Comparison of ENCODE assay signal across 8 cellular contexts in genomic region chr16:58494981-58495860, GRCh38. TPM values are rescaled to one million over a fixed set of nuclear protein-coding genes. Genes with fewer than 3 reads are reported as not detected.
A peak's percentile ranks its signal among the peaks of the same experiment; 100 is the strongest.
DNase-seq lines count a peak whose midpoint lies in the region; ATAC-seq and FAIRE-seq lines count a peak whose summit lies in the region.

No MANE protein-coding gene starts in this region.

- no peaks in the 10 kb centered on the region for H3K4me1 ChIP-seq in mesendoderm (ENCODE audit: control insufficient read depth, low read depth, low read length)

- H3K27ac ChIP-seq in mesendoderm (ENCODE audit: low read depth, low read length) = no peak overlapping the region

- intact Hi-C loops in activated CD4-positive, alpha-beta T cell treated with anti-CD3 and anti-CD28 coated beads, Interleukin-2, amount 10 ng/mL, durations not matched to agents 24 days and 14 days (cut with micrococcal nuclease) = loop anchor here (2.0 kb wide), 2 partner anchors 102 to 238 kb away; partner anchors contain the start of gene GINS3

- H3K23ac ChIP-seq in mesendoderm (ENCODE audit: low read length) = no peak overlapping the region

- peak overlapping the region; percentile 45 for H3K4me3 Mint-ChIP-seq in activated CD4-positive, alpha-beta T cell treated with anti-CD3 and anti-CD28 coated beads, Interleukin-2, amount 10 ng/mL, durations not matched to agents 24 days and 14 days

- no peaks in the 10 kb centered on the region for H3K9me3 Mint-ChIP-seq in activated CD4-positive, alpha-beta T cell treated with anti-CD3 and anti-CD28 coated beads, Interleukin-2, amount 10 ng/mL, durations not matched to agents 24 days and 14 days

- no peak overlapping the region for H4K8ac ChIP-seq in mesendoderm (ENCODE audit: low read depth, low read length)

- no peaks in the 10 kb centered on the region for H3K36me3 ChIP-seq in mesendoderm (ENCODE audit: control insufficient read depth, insufficient read depth, low read length)

- peaks cover 7% of the 10 kb centered on the region for H3K4me1 Mint-ChIP-seq in activated CD4-positive, alpha-beta T cell treated with anti-CD3 and anti-CD28 coated beads, Interleukin-2, amount 10 ng/mL, durations not matched to agents 24 days and 14 days

- peak; percentile 67 for FAIRE-seq in endometrium (lab: Jason Lieb, UNC)

- no peaks in the 10 kb centered on the region for H3K79me2 ChIP-seq in mesendoderm (ENCODE audit: control insufficient read depth, insufficient read depth, low read length)

- H4K5ac ChIP-seq in mesendoderm (ENCODE audit: low read length) = no peak overlapping the region

- no peaks in the 10 kb centered on the region for H3K79me1 ChIP-seq in mesendoderm (ENCODE audit: low read length)

- no peak overlapping the region for H3K9ac ChIP-seq in mesendoderm (ENCODE audit: low read length)

- no peak overlapping the region for H2BK120ac ChIP-seq in mesendoderm (ENCODE audit: low read depth, low read length)

- H2BK15ac ChIP-seq in mesendoderm (replicated peaks; ENCODE audit: low read depth) = no peak overlapping the region

- no CpG with 5 or more reads among the region's 21 CpGs for WGBS in mesendoderm (ENCODE audit: extremely low coverage, insufficient coverage, low lambda C conversion rate)

- no peaks in the 10 kb centered on the region for H3K36me3 Mint-ChIP-seq in activated CD4-positive, alpha-beta T cell treated with anti-CD3 and anti-CD28 coated beads, Interleukin-2, amount 10 ng/mL, durations not matched to agents 24 days and 14 days (ENCODE audit: low read depth)

- H3K27ac Mint-ChIP-seq in activated CD4-positive, alpha-beta T cell treated with anti-CD3 and anti-CD28 coated beads, Interleukin-2, amount 10 ng/mL, durations not matched to agents 24 days and 14 days = peak overlapping the region; percentile 85

- no peaks in the 10 kb centered on the region for H3K27me3 Mint-ChIP-seq in activated CD4-positive, alpha-beta T cell treated with anti-CD3 and anti-CD28 coated beads, Interleukin-2, amount 10 ng/mL, durations not matched to agents 24 days and 14 days

- no peaks in the 10 kb centered on the region for H3K27me3 ChIP-seq in mesendoderm (ENCODE audit: insufficient read depth, low read length, poor library complexity)

- H3K4me3 ChIP-seq in mesendoderm (ENCODE audit: low read length) = no peak overlapping the region

- H2AK5ac ChIP-seq in mesendoderm (ENCODE audit: low read length) = no peak overlapping the region

- peak; percentile 76 for ATAC-seq in GM18909 (IDR thresholded peaks at IDR 0.05; ENCODE audit: poor library complexity, unreplicated experiment)
- peak; percentile 70 for ATAC-seq in HG03442 (IDR thresholded peaks at IDR 0.05; ENCODE audit: unreplicated experiment)

- H2BK5ac ChIP-seq in mesendoderm (ENCODE audit: low read length) = no peak overlapping the region

- no peak overlapping the region for H3K4me2 ChIP-seq in mesendoderm (ENCODE audit: low read length)

- H3K18ac ChIP-seq in mesendoderm (ENCODE audit: low read length) = no peak overlapping the region

- H3K56ac ChIP-seq in mesendoderm (ENCODE audit: low read length) = no peak overlapping the region

- H3K4ac ChIP-seq in mesendoderm (ENCODE audit: low read depth, low read length) = no peak overlapping the region

- DNase-seq in AG20443 (ENCODE audit: low spot score) = peak; percentile 92
- peak; percentile 85 for DNase-seq in NCI-H460 (ENCODE audit: extremely low read depth, low read depth)
- DNase-seq in activated CD4-positive, alpha-beta T cell treated with anti-CD3 and anti-CD28 coated beads, Interleukin-2, amount 10 ng/mL, durations not matched to agents 24 days and 14 days = peak; percentile 92
- peak; percentile 99 for DNase-seq in mesendoderm
- DNase-seq in stimulated activated naive CD4-positive, alpha-beta T cell (lab: John Stamatoyannopoulos, UW) = peak; percentile 26 to 63 (median 45)

RNA-seq across cellular contexts. Expression of gene NDRG4, which starts 4.7 kb away (rescaled TPM):
- total RNA-seq in NCI-H460 (2014; rRNA removed; shearing (Covaris generic)) = 9.9 and 13.3 TPM in 2 replicates
- polyA plus RNA-seq in NCI-H460 (2014; cell fraction: nucleus; rRNA removed) = 30.0 and 53.2 TPM in 2 replicates
- 1.7 TPM in 2 replicates for total RNA-seq in activated CD4-positive, alpha-beta T cell treated with anti-CD3 and anti-CD28 coated beads, Interleukin-2, amount 10 ng/mL, durations not matched to agents 24 days and 14 days
- 7.2 TPM for polyA plus RNA-seq in mesendoderm (2013, experiment 1 of 2)
- 7.0 TPM for polyA plus RNA-seq in mesendoderm (2013, experiment 2 of 2)

RNA-seq across cellular contexts. Expression of gene SETD6, which starts 20.1 kb away (rescaled TPM):
- total RNA-seq in NCI-H460 (2014; rRNA removed; shearing (Covaris generic)) = 37.2 and 44.0 TPM in 2 replicates
- polyA plus RNA-seq in NCI-H460 (2014; cell fraction: nucleus; rRNA removed) = 167 and 292 TPM in 2 replicates
- 33.4 and 34.4 TPM in 2 replicates for total RNA-seq in activated CD4-positive, alpha-beta T cell treated with anti-CD3 and anti-CD28 coated beads, Interleukin-2, amount 10 ng/mL, durations not matched to agents 24 days and 14 days
- 24.0 TPM for polyA plus RNA-seq in mesendoderm (2013, experiment 1 of 2)
- 25.0 TPM for polyA plus RNA-seq in mesendoderm (2013, experiment 2 of 2)

Comparison
In these comparisons a context has a peak if more than half of its experiments do, and no peak if none do; other contexts are left out.
1. DNase-seq: peak in every context shown above with its lines; median percentile 99 in mesendoderm; 92 in AG20443; 92 in activated CD4-positive, alpha-beta T cell treated with anti-CD3 and anti-CD28 coated beads, Interleukin-2, amount 10 ng/mL, durations not matched to agents 24 days and 14 days; 85 in NCI-H460; 45 in stimulated activated naive CD4-positive, alpha-beta T cell.